ENCODE assay signal across 22 cellular contexts in genomic region chr16:89106533-89107208, GRCh38.
"Had no signal": no experiment of that assay in that cellular context is flagged by ENCODE, and none has a peak within 500 bp of the region (broad histone marks: within the 10 kb centered on the region; RNA-seq: fewer than 3 reads in every experiment).

No MANE protein-coding gene starts in this region.

- ATAC-seq: activated CD8-positive, alpha-beta T cell treated with anti-CD3 and anti-CD28 coated beads for 36 hours; activated T-cell treated with anti-CD3 and anti-CD28 coated beads, Interleukin-2, amount 50 U/mL, for 72 hours; body of pancreas; gastrocnemius medialis; pancreas; T-helper 17 cell had no signal

- H3K9me3 ChIP-seq: body of pancreas, gastrocnemius medialis, pancreas, transverse colon had no signal

- H3K27ac ChIP-seq: body of pancreas, epithelial cell of prostate, gastrocnemius medialis, neural progenitor cell, pancreas, skin epidermis, transverse colon, WERI-Rb-1 had no signal

- H3K4me3 ChIP-seq: body of pancreas, gastrocnemius medialis, lung, neural progenitor cell, pancreas, skin epidermis, transverse colon had no signal

- H3K4me3 Mint-ChIP-seq: activated CD8-positive, alpha-beta T cell treated with anti-CD3 and anti-CD28 coated beads for 36 hours; activated naive CD8-positive, alpha-beta T cell; activated T-cell treated with anti-CD3 and anti-CD28 coated beads, Interleukin-2, amount 50 U/mL, for 72 hours; mesothelial cell of epicardium; neural progenitor cell; T-helper 17 cell had no signal

- H3K9ac ChIP-seq: neural progenitor cell had no signal

- H3K4me1 ChIP-seq: body of pancreas, gastrocnemius medialis, neural progenitor cell, pancreas had no signal

- DNase-seq: activated CD4-positive, alpha-beta T cell treated with anti-CD3 and anti-CD28 coated beads for 48 hours; activated CD8-positive, alpha-beta T cell treated with anti-CD3 and anti-CD28 coated beads for 36 hours; activated gamma-delta T cell treated with Interleukin-2 at 50 U/mL for 16 hours; activated T-cell treated with anti-CD3 and anti-CD28 coated beads, Interleukin-2, amount 50 U/mL, for 72 hours; amygdala; body of pancreas; central memory CD4-positive, alpha-beta T cell; dermis blood vessel endothelial cell; gastrocnemius medialis; pancreas; stimulated activated CD4-positive, alpha-beta T cell treated with anti-CD3 and anti-CD28 coated beads, Interleukin-15, amount 100 ng/mL, for 24 hours; stimulated activated CD4-positive, alpha-beta T cell treated with anti-CD3 and anti-CD28 coated beads, Interleukin-4, amount 100 ng/mL, for 1 hour; stimulated activated naive CD4-positive, alpha-beta T cell; T-helper 17 cell; transverse colon; WERI-Rb-1 had no signal

- H3K4me2 ChIP-seq: neural progenitor cell had no signal

- H3K36me3 ChIP-seq: neural progenitor cell, WERI-Rb-1 had no signal

- H3K27me3 ChIP-seq: body of pancreas, gastrocnemius medialis, neural progenitor cell, pancreas, transverse colon had no signal

- H3K27ac Mint-ChIP-seq: activated CD8-positive, alpha-beta T cell treated with anti-CD3 and anti-CD28 coated beads for 36 hours; activated naive CD8-positive, alpha-beta T cell; activated T-cell treated with anti-CD3 and anti-CD28 coated beads, Interleukin-2, amount 50 U/mL, for 72 hours; mesothelial cell of epicardium; neural progenitor cell; T-helper 17 cell had no signal

- H3K27me3 Mint-ChIP-seq: activated CD8-positive, alpha-beta T cell treated with anti-CD3 and anti-CD28 coated beads for 36 hours; activated naive CD8-positive, alpha-beta T cell; T-helper 17 cell had no signal

- H3K4me1 Mint-ChIP-seq: mesothelial cell of epicardium, neural progenitor cell had no signal

- H3K9me3 Mint-ChIP-seq: activated CD8-positive, alpha-beta T cell treated with anti-CD3 and anti-CD28 coated beads for 36 hours; activated T-cell treated with anti-CD3 and anti-CD28 coated beads, Interleukin-2, amount 50 U/mL, for 72 hours; mesothelial cell of epicardium; neural progenitor cell had no signal
